Comparison of ENCODE assay signal across 8 cellular contexts in the genomic region with DNA sequence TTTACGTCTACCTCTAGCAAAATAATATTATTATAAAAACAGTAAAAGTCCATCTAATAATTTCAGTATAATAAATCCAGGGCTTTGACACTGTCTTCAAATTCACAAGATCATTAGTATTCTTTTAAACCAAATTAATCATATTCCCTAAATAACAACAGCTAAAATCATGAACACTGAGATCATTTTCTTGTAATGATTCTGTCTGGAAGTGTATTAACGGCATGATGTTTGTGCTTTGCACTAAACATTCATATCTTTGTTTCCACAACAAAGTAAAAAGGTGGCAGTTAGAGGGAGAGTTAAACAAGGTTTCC. TPM values are rescaled to one million over a fixed set of nuclear protein-coding genes. Genes with fewer than 3 reads are reported as not detected.
DNase-seq lines count a peak whose midpoint lies in the region; ATAC-seq, FAIRE-seq and TF ChIP-seq lines count a peak whose summit lies in the region.

No MANE protein-coding gene starts in this region.

- H4K5ac ChIP-seq in mesendoderm (ENCODE audit: low read length) = no peak overlapping the region

- H3K4me3 Mint-ChIP-seq in activated naive CD4-positive, alpha-beta T cell treated with anti-CD3 and anti-CD28 coated beads, Interleukin-2, amount 50 U/mL, for 24 hours = peak overlapping the region; percentile 92
- H3K4me3 Mint-ChIP-seq in MCF 10A (ENCODE audit: unreplicated experiment) (peak overlapping the region; percentile 84), type B pancreatic cell (peak overlapping the region; percentile 87)

- no peak overlapping the region for H3K4me2 ChIP-seq in mesendoderm (ENCODE audit: low read length)

- no peak overlapping the region for H3K4me3 ChIP-seq in mesendoderm (ENCODE audit: low read length)

- ATAC-seq in GM19328 (IDR thresholded peaks at IDR 0.05; ENCODE audit: unreplicated experiment) = no peak

- H3K18ac ChIP-seq in mesendoderm (ENCODE audit: low read length) = no peak overlapping the region

- H2BK15ac ChIP-seq in mesendoderm (replicated peaks; ENCODE audit: low read depth) = no peak overlapping the region

- H3K23ac ChIP-seq in mesendoderm (ENCODE audit: low read length) = no peak overlapping the region

- H3K4me1 ChIP-seq in mesendoderm (ENCODE audit: control insufficient read depth, low read depth, low read length) = no peaks in the 10 kb centered on the region

- TF ChIP-seq CTCF in MCF 10A (IDR thresholded peaks at IDR 0.05; ENCODE audit: unreplicated experiment) (no peak), type B pancreatic cell (conservative IDR thresholded peaks at IDR 0.05) (no peak)

- FAIRE-seq in RCC 7860 (lab: Jason Lieb, UNC) = no peak

- no peaks in the 10 kb centered on the region for H3K27me3 ChIP-seq in mesendoderm (ENCODE audit: insufficient read depth, low read length, poor library complexity)

- H3K79me2 ChIP-seq in mesendoderm (ENCODE audit: control insufficient read depth, insufficient read depth, low read length) = no peaks in the 10 kb centered on the region

- intact Hi-C loops in MCF 10A (cut with micrococcal nuclease) = no loop called here

- no TSS peak for BruUV-seq in MCF 10A (replicated peaks; lab: Mats Ljungman, UMichigan)

- H3K27me3 Mint-ChIP-seq in activated naive CD4-positive, alpha-beta T cell treated with anti-CD3 and anti-CD28 coated beads, Interleukin-2, amount 50 U/mL, for 24 hours = no peaks in the 10 kb centered on the region
- H3K27me3 Mint-ChIP-seq in MCF 10A (ENCODE audit: insufficient read depth, unreplicated experiment) = no peaks in the 10 kb centered on the region
- H3K27me3 Mint-ChIP-seq in type B pancreatic cell = peaks cover 11% of the 10 kb centered on the region

- no peak overlapping the region for H2AK5ac ChIP-seq in mesendoderm (ENCODE audit: low read length)

- H2BK5ac ChIP-seq in mesendoderm (ENCODE audit: low read length) = no peak overlapping the region

- H3K56ac ChIP-seq in mesendoderm (ENCODE audit: low read length) = peak overlapping the region; percentile 86

- CTCF ChIA-PET in MCF 10A (lab: Yijun Ruan, JAX) = interaction anchor here (0.6 to 1.3 kb wide), 4 partner anchors 101 to 248 kb away, joined by 3 to 5 read pairs (median 4); no protein-coding TSS in a partner anchor

- no peak overlapping the region for H4K8ac ChIP-seq in mesendoderm (ENCODE audit: low read depth, low read length)

- no peak overlapping the region for H3K9ac ChIP-seq in mesendoderm (ENCODE audit: low read length)

- H2BK120ac ChIP-seq in mesendoderm (ENCODE audit: low read depth, low read length) = no peak overlapping the region

- H3K4me1 Mint-ChIP-seq in activated naive CD4-positive, alpha-beta T cell treated with anti-CD3 and anti-CD28 coated beads, Interleukin-2, amount 50 U/mL, for 24 hours = peaks cover 73% of the 10 kb centered on the region
- H3K4me1 Mint-ChIP-seq in MCF 10A (ENCODE audit: insufficient read depth, unreplicated experiment) (peaks cover 43% of the 10 kb centered on the region), type B pancreatic cell (ENCODE audit: unreplicated experiment) (peaks cover 15% of the 10 kb centered on the region)

- H3K79me1 ChIP-seq in mesendoderm (ENCODE audit: low read length) = no peaks in the 10 kb centered on the region

- H3K27ac Mint-ChIP-seq in activated naive CD4-positive, alpha-beta T cell treated with anti-CD3 and anti-CD28 coated beads, Interleukin-2, amount 50 U/mL, for 24 hours = peak overlapping the region; percentile 99
- H3K27ac Mint-ChIP-seq in MCF 10A (ENCODE audit: low read depth, unreplicated experiment) (peak overlapping the region; percentile 81), type B pancreatic cell (peak overlapping the region; percentile 82)

- no peaks in the 10 kb centered on the region for H3K36me3 ChIP-seq in mesendoderm (ENCODE audit: control insufficient read depth, insufficient read depth, low read length)

- no peak for DNase-seq in activated naive CD4-positive, alpha-beta T cell treated with anti-CD3 and anti-CD28 coated beads, Interleukin-2, amount 50 U/mL, for 16 hours
- no peak for DNase-seq in MCF 10A (ENCODE audit: unreplicated experiment)
- no peak for DNase-seq in mesendoderm
- no peak for DNase-seq in type B pancreatic cell (ENCODE audit: extremely low spot score, unreplicated experiment)
- DNase-seq in globus pallidus (ENCODE audit: low spot score) = no peak
- no peak for DNase-seq in RCC 7860 (ENCODE audit: low spot score)

- no peak overlapping the region for H3K4ac ChIP-seq in mesendoderm (ENCODE audit: low read depth, low read length)

- H3K9me3 Mint-ChIP-seq in activated naive CD4-positive, alpha-beta T cell treated with anti-CD3 and anti-CD28 coated beads, Interleukin-2, amount 50 U/mL, for 24 hours = no peaks in the 10 kb centered on the region
- H3K9me3 Mint-ChIP-seq in MCF 10A (ENCODE audit: unreplicated experiment) = no peaks in the 10 kb centered on the region
- H3K9me3 Mint-ChIP-seq in type B pancreatic cell = no peaks in the 10 kb centered on the region

- no peak overlapping the region for H3K27ac ChIP-seq in mesendoderm (ENCODE audit: low read depth, low read length)

- WGBS in mesendoderm (ENCODE audit: extremely low coverage, insufficient coverage, low lambda C conversion rate) = no CpG with 5 or more reads among the region's 2 CpGs

- POLR2A ChIA-PET in MCF 10A (lab: Yijun Ruan, JAX) = interaction anchor here (0.7 to 4.3 kb wide), 16 partner anchors 14 to 411 kb away, joined by 3 to 71 read pairs (median 6); partner anchors contain the start of gene HIVEP2

- peaks cover 5% of the 10 kb centered on the region for H3K36me3 Mint-ChIP-seq in activated naive CD4-positive, alpha-beta T cell treated with anti-CD3 and anti-CD28 coated beads, Interleukin-2, amount 50 U/mL, for 24 hours
- H3K36me3 Mint-ChIP-seq in MCF 10A (ENCODE audit: insufficient read depth, unreplicated experiment) (peaks cover 13% of the 10 kb centered on the region), type B pancreatic cell (no peaks in the 10 kb centered on the region)

RNA-seq across cellular contexts. Expression of gene HIVEP2, which starts 18.8 kb away (rescaled TPM):
- total RNA-seq in MCF 10A (2022) = 22.5 and 23.6 TPM in 2 replicates
- polyA plus RNA-seq in mesendoderm (2013, experiment 1 of 2) = 2.2 TPM
- 2.3 TPM for polyA plus RNA-seq in mesendoderm (2013, experiment 2 of 2)
- total RNA-seq in type B pancreatic cell (ENCODE audit: low replicate concordance) = 12.3 and 34.1 TPM in 2 replicates
